Comparison of ENCODE assay signal across 19 cellular contexts in the genomic region with DNA sequence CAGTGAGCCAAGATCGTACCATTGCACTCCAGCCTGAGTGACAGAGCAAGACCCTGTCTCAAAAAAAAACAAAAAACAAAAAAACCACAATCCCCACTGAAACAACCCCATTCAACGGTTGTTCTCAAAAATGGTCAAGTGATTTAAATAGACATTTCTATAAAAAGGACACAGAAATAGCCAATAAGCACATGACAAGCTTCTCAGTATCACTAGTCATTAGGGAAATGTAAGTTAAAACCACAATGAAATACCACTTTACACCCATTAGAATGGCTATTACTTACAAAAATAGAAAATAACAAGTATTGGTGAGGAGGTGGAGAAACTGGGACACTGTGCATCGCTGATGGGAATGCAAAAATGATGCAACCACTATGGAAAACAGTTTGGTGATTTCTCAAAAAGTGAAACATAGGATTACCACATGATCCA. TPM values are rescaled to one million over a fixed set of nuclear protein-coding genes. Genes with fewer than 3 reads are reported as not detected.
DNase-seq lines count a peak whose midpoint lies in the region; ATAC-seq and TF ChIP-seq lines count a peak whose summit lies in the region.
"Had no signal": no experiment of that assay in that cellular context is flagged by ENCODE, and none has a peak within 500 bp of the region (broad histone marks: within the 10 kb centered on the region; RNA-seq: fewer than 3 reads in every experiment).

No MANE protein-coding gene starts in this region.

- no peak for TF ChIP-seq POLR2A in uterus (IDR thresholded peaks at IDR 0.05)

- no peaks in the 10 kb centered on the region for H3K4me1 ChIP-seq in uterus

- TF ChIP-seq CTCF in GM10266 (IDR thresholded peaks at IDR 0.05; ENCODE audit: control insufficient read depth, insufficient read depth, low read depth, missing control alignments) (no peak), uterus (IDR thresholded peaks at IDR 0.05) (no peak), WERI-Rb-1 (IDR thresholded peaks at IDR 0.05; ENCODE audit: low read depth, low read length) (no peak)

- H3K9me3 ChIP-seq in uterus, result no peaks in the 10 kb centered on the region
- no peaks in the 10 kb centered on the region for H3K9me3 ChIP-seq in WERI-Rb-1 (ENCODE audit: severe bottlenecking)
- H3K9me3 ChIP-seq: right atrium auricular region had no signal

- ATAC-seq in GM19351 (IDR thresholded peaks at IDR 0.05; ENCODE audit: unreplicated experiment) (peak; percentile 87), HG02852 (IDR thresholded peaks at IDR 0.05; ENCODE audit: unreplicated experiment) (peak; percentile 76), HG03575 (IDR thresholded peaks at IDR 0.05; ENCODE audit: extremely low read depth, insufficient number of reproducible peaks, low FRiP score, unreplicated experiment) (peak; percentile 91), HG02970 (IDR thresholded peaks at IDR 0.05; ENCODE audit: low FRiP score, unreplicated experiment) (no peak)
- ATAC-seq: activated CD8-positive, alpha-beta T cell treated with anti-CD3 and anti-CD28 coated beads for 36 hours; left ventricle myocardium superior had no signal

- intact Hi-C loops in uterus (cut with DNase I; ENCODE audit: low total_unique reads), result no loop called here

- no peaks in the 10 kb centered on the region for H3K27me3 ChIP-seq in uterus
- no peaks in the 10 kb centered on the region for H3K27me3 ChIP-seq in WERI-Rb-1 (ENCODE audit: insufficient read depth, low read depth, severe bottlenecking)
- H3K27me3 ChIP-seq: right atrium auricular region had no signal

- H3K27ac ChIP-seq in uterus (no peak overlapping the region), WERI-Rb-1 (no peak overlapping the region)
- H3K27ac ChIP-seq: right atrium auricular region had no signal

- peak; percentile 51 for DNase-seq in GM10266 (ENCODE audit: extremely low spot score)
- DNase-seq in uterus, result no peak
- no peak for DNase-seq in HT-29 (ENCODE audit: low spot score)
- DNase-seq in WERI-Rb-1, result no peak
- DNase-seq: ACHN; activated CD8-positive, alpha-beta T cell treated with anti-CD3 and anti-CD28 coated beads for 36 hours; activated gamma-delta T cell treated with Interleukin-2 at 50 U/mL for 16 hours; left ventricle myocardium superior; naive B cell; NCI-H1436 treated with DMSO at 0.1 percent for 48 hours; NCI-H774; Right ventricle myocardium superior; stimulated activated CD4-positive, alpha-beta T cell treated with anti-CD3 and anti-CD28 coated beads, Interleukin-2, amount 100 ng/mL, for 48 hours; T1000 had no signal

- H3K36me3 ChIP-seq in uterus, result no peaks in the 10 kb centered on the region
- no peaks in the 10 kb centered on the region for H3K36me3 ChIP-seq in WERI-Rb-1
- H3K36me3 ChIP-seq: right atrium auricular region had no signal

- no peak overlapping the region for H3K4me3 ChIP-seq in uterus
- no peak overlapping the region for H3K4me3 ChIP-seq in WERI-Rb-1 (ENCODE audit: low read depth, low read length)
- H3K4me3 ChIP-seq: right atrium auricular region had no signal

RNA-seq across cellular contexts. Expression of a gene that starts 26.6 kb away (rescaled TPM):
- total RNA-seq in uterus, result 1 to 10 TPM in 1 of 4 donors, under 1 TPM in 2, not detected in 1; 0.51 to 4.8 (median 0.61) TPM
- total RNA-seq in HT-29 (2014; rRNA removed; shearing (Covaris generic)), result 0.21 and 0.53 TPM in 2 replicates

RNA-seq across cellular contexts. Expression of a gene that starts 56.2 kb away (rescaled TPM):
- 10 to 100 TPM in 1 of 4 donors, 1 to 10 TPM in 2, under 1 TPM in 1; under 0.01 to 20.1 (median 5.5) TPM for total RNA-seq in uterus
- 3.1 and 3.6 TPM in 2 replicates for total RNA-seq in HT-29 (2014; rRNA removed; shearing (Covaris generic))
